Comparison of ENCODE assay signal across 16 cellular contexts in genomic region chr7:36045275-36045674, GRCh38.
DNase-seq lines count a peak whose midpoint lies in the region; TF ChIP-seq lines count a peak whose summit lies in the region.
"Had no signal": no experiment of that assay in that cellular context is flagged by ENCODE, and none has a peak within 500 bp of the region (broad histone marks: within the 10 kb centered on the region; RNA-seq: fewer than 3 reads in every experiment).

No MANE protein-coding gene starts in this region.

- H3K27ac ChIP-seq in left ventricle myocardium inferior (replicated peaks) = peak overlapping the region; percentile 68
- peak overlapping the region in 3 of 4 donors; percentile 12 to 43 (median 19) for H3K27ac ChIP-seq in sigmoid colon
- peak overlapping the region in 2 of 4 donors; percentile 10 to 16 for H3K27ac ChIP-seq in Peyer's patch
- H3K27ac ChIP-seq: SJSA1 had no signal

- TF ChIP-seq CTCF in cardiac fibroblast (IDR thresholded peaks at IDR 0.05; ENCODE audit: low read depth, low read length) = no peak
- TF ChIP-seq CTCF in left ventricle myocardium inferior (IDR thresholded peaks at IDR 0.05; ENCODE audit: borderline replicate concordance) = no peak
- TF ChIP-seq CTCF in sigmoid colon (IDR thresholded peaks at IDR 0.05) = no peak
- TF ChIP-seq CTCF in Peyer's patch (IDR thresholded peaks at IDR 0.05) = no peak

- TF ChIP-seq POLR2A in sigmoid colon (IDR thresholded peaks at IDR 0.05) = no peak
- TF ChIP-seq POLR2A in Peyer's patch (IDR thresholded peaks at IDR 0.05) = no peak

- WGBS in sigmoid colon, 2 donors = 72 to 75% methylated on average over 3 of the region's 3 CpGs

- intact Hi-C loops in left ventricle myocardium inferior (cut with micrococcal nuclease) (no loop called here), sigmoid colon (cut with DNase I) (no loop called here)

- DNase-seq in EH (ENCODE audit: low read depth) (peak; percentile 78), cardiac fibroblast (ENCODE audit: low read depth in 2 of 2) (peak; percentile 21 to 72), left ventricle myocardium inferior (no peak), sigmoid colon (no peak), NCI-H1436 treated with DMSO at 0.1 percent for 48 hours (lab: John Stamatoyannopoulos, UW) (no peak), COLO829 (ENCODE audit: low spot score) (no peak), Peyer's patch (no peak)
- no peak for DNase-seq in stimulated activated CD4-positive, alpha-beta T cell treated with anti-CD3 and anti-CD28 coated beads, Interleukin-4, amount 100 ng/mL, for 1 hour
- DNase-seq: activated CD4-positive, alpha-beta T cell treated with anti-CD3 and anti-CD28 coated beads, Interleukin-2, amount 50 U/mL, for 4 hours; amniotic stem cell; dorsolateral prefrontal cortex; naive thymus-derived CD4-positive, alpha-beta T cell; NCI-H1092; NCI-H2227 treated with DMSO at 0.1 percent for 48 hours; stimulated activated naive B cell treated with anti-CD40 and anti-IgM and Interleukin-4, amounts not matched to agents 10 μg/mL and 1 μg/mL and 100 μg/mL, for 72 hours had no signal

- no peak for TF ChIP-seq EP300 in sigmoid colon (IDR thresholded peaks at IDR 0.05)

- H3K4me1 ChIP-seq in left ventricle myocardium inferior = peaks cover 69% of the 10 kb centered on the region
- H3K4me1 ChIP-seq in sigmoid colon = peaks cover 0 to 13% (median 4%) of the 10 kb centered on the region in 4 donors
- peaks cover 0 to 4% (median 0%) of the 10 kb centered on the region in 4 donors for H3K4me1 ChIP-seq in Peyer's patch
- H3K4me1 ChIP-seq: SJSA1 had no signal

- H3K9me3 ChIP-seq in left ventricle myocardium inferior (replicated peaks) (no peaks in the 10 kb centered on the region), sigmoid colon (no peaks in the 10 kb centered on the region), Peyer's patch (no peaks in the 10 kb centered on the region)
- H3K9me3 ChIP-seq: SJSA1 had no signal

- no peak overlapping the region for H3K4me3 ChIP-seq in cardiac fibroblast (replicated peaks in 1 of 2; ENCODE audit: low read depth in 2 of 2, low read length in 2 of 2)
- H3K4me3 ChIP-seq in left ventricle myocardium inferior = no peak overlapping the region
- H3K4me3 ChIP-seq in sigmoid colon = no peak overlapping the region
- H3K4me3 ChIP-seq in Peyer's patch = no peak overlapping the region
- H3K4me3 ChIP-seq: dorsolateral prefrontal cortex, SJSA1 had no signal

- H3K36me3 ChIP-seq in left ventricle myocardium inferior (no peaks in the 10 kb centered on the region), sigmoid colon (no peaks in the 10 kb centered on the region), Peyer's patch (no peaks in the 10 kb centered on the region)
- H3K36me3 ChIP-seq: SJSA1 had no signal

- H3K27me3 ChIP-seq in left ventricle myocardium inferior (ENCODE audit: low read depth) (no peaks in the 10 kb centered on the region), sigmoid colon (no peaks in the 10 kb centered on the region), Peyer's patch (no peaks in the 10 kb centered on the region)
- H3K27me3 ChIP-seq: dorsolateral prefrontal cortex, SJSA1 had no signal

Comparison
In these comparisons a context has a peak if more than half of its experiments do, and no peak if none do; other contexts are left out.
1. DNase-seq: peak in EH (single experiment) and cardiac fibroblast (2 of 2); none in left ventricle myocardium inferior (single experiment), sigmoid colon (single experiment), NCI-H1436 treated with DMSO at 0.1 percent for 48 hours (single experiment), COLO829 (single experiment), stimulated activated CD4-positive, alpha-beta T cell treated with anti-CD3 and anti-CD28 coated beads, Interleukin-4, amount 100 ng/mL, for 1 hour (single experiment) and Peyer's patch (0 of 3).